In genomic region chr1:28259252-28259934, GRCh38 we compare ENCODE assay signal across 8 cellular contexts. TPM values are rescaled to one million over a fixed set of nuclear protein-coding genes. Genes with fewer than 3 reads are reported as not detected.
DNase-seq lines count a peak whose midpoint lies in the region; ATAC-seq and TF ChIP-seq lines count a peak whose summit lies in the region.

SESN2 (plus strand) TSS chr1:28259518; CDS start chr1:28259848, 330 bp downstream.

- peak within 1 kb of the TSS; percentile 98 to 99 for H3K27ac Mint-ChIP-seq in activated naive CD4-positive, alpha-beta T cell treated with anti-CD3 and anti-CD28 coated beads, Interleukin-2, amount 50 U/mL, for 72 hours

- H3K9me3 Mint-ChIP-seq in activated naive CD4-positive, alpha-beta T cell treated with anti-CD3 and anti-CD28 coated beads, Interleukin-2, amount 50 U/mL, for 72 hours = peaks cover 3 to 4% of the 10 kb centered on the region in 2 donors

- peak within 1 kb of the TSS; percentile 94 for H3K4me3 ChIP-seq in GM06990 (replicated peaks; ENCODE audit: low read depth, low read length)

- peaks cover 8 to 15% of the 10 kb centered on the region in 2 donors for H3K36me3 Mint-ChIP-seq in activated naive CD4-positive, alpha-beta T cell treated with anti-CD3 and anti-CD28 coated beads, Interleukin-2, amount 50 U/mL, for 72 hours

- DNase-seq in GM06990 (ENCODE audit: extremely low read depth, insufficient read length) = peak; percentile 98
- DNase-seq in NCI-H1092 (lab: John Stamatoyannopoulos, UW) = peak; percentile 99
- peak; percentile 99 to 100 for DNase-seq in activated naive CD4-positive, alpha-beta T cell treated with anti-CD3 and anti-CD28 coated beads, Interleukin-2, amount 50 U/mL, for 72 hours (ENCODE audit: low spot score in 2 of 2)
- peak; percentile 97 for DNase-seq in globus pallidus (ENCODE audit: low spot score)
- peak; percentile 98 for DNase-seq in occipital lobe (lab: John Stamatoyannopoulos, UW)

- ATAC-seq in HG02588 (IDR thresholded peaks at IDR 0.05; ENCODE audit: unreplicated experiment) (peak; percentile 87), SK-N-SH treated with all-trans-retinoic acid at 6 μM for 48 hours (peak; percentile 93)
- ATAC-seq in activated naive CD4-positive, alpha-beta T cell treated with anti-CD3 and anti-CD28 coated beads, Interleukin-2, amount 50 U/mL, for 72 hours = peak; percentile 91 to 96

- H3K27ac ChIP-seq in temporal lobe (ENCODE audit: low read depth, low read length) = peak within 1 kb of the TSS; percentile 45

- no peaks in the 10 kb centered on the region; the same call in none of the 2 replicates for H3K36me3 ChIP-seq in GM06990 (ENCODE audit: control insufficient read depth, insufficient read depth, low read length)

- no peaks in the 10 kb centered on the region for H3K27me3 ChIP-seq in GM06990 (replicated peaks; ENCODE audit: control insufficient read depth, insufficient read depth, low read length)

- TF ChIP-seq CTCF in GM06990 (IDR thresholded peaks at IDR 0.05; ENCODE audit: insufficient read depth, low read length, poor library complexity, severe bottlenecking) = no peak

TF ChIP-seq in SK-N-SH treated with all-trans-retinoic acid at 6 μM for 48 hours, 23 proteins besides CTCF, POLR2A, EP300 and RAD21:
- TF ChIP-seq PATZ1 (CRISPR knock-in tag; IDR thresholded peaks at IDR 0.05; ENCODE audit: borderline replicate concordance) (no peak), ESRRG (CRISPR knock-in tag; IDR thresholded peaks at IDR 0.05) (no peak), ZC3H10 (CRISPR knock-in tag; IDR thresholded peaks at IDR 0.05) (no peak), SNAI2 (CRISPR knock-in tag; IDR thresholded peaks at IDR 0.05) (no peak), ZNF70 (CRISPR knock-in tag; IDR thresholded peaks at IDR 0.05) (no peak), OSR1 (CRISPR knock-in tag; IDR thresholded peaks at IDR 0.05) (no peak)

RNA-seq across cellular contexts. Expression of gene SESN2, which starts in this region (rescaled TPM):
- 10 to 100 TPM; 16.7 to 38.7 TPM for total RNA-seq in activated naive CD4-positive, alpha-beta T cell treated with anti-CD3 and anti-CD28 coated beads, Interleukin-2, amount 50 U/mL, for 72 hours
- total RNA-seq in occipital lobe (5.1 TPM), temporal lobe (3.9 TPM)

Comparison
In these comparisons a context has a peak if more than half of its experiments do, and no peak if none do; other contexts are left out.
1. Peak in every context shown above with its lines: DNase-seq, ATAC-seq, H3K4me3 ChIP-seq and H3K27ac ChIP-seq.